23 cellular contexts compared by ENCODE assay signal in the genomic region with DNA sequence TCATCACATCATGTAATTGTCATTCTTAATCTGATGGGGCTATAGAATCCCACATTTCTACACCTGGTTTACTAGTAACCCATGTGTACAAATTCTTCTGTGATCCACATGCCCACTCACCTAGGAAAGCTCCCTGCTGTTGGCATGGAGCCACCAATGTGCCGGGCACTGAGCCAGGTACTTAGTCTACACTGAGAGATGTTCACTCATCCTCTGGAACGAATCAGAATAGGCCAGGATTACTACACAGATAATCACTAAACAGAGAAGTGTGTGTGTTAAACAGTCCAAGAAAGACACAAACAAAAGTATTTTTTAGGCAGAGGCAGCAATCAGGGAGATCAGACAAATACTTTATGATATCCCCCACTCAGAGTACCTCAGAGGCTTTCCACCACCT.
DNase-seq lines count a peak whose midpoint lies in the region; ATAC-seq and TF ChIP-seq lines count a peak whose summit lies in the region.
"Had no signal": no experiment of that assay in that cellular context is flagged by ENCODE, and none has a peak within 500 bp of the region (broad histone marks: within the 10 kb centered on the region; RNA-seq: fewer than 3 reads in every experiment).

No MANE protein-coding gene starts in this region.

- H3K9me2 ChIP-seq in OCI-LY7 (ENCODE audit: insufficient read depth, low read length), result no peaks in the 10 kb centered on the region

- H3K4me3 ChIP-seq in epithelial cell of esophagus (ENCODE audit: low read length) (no peak overlapping the region), OCI-LY7 (ENCODE audit: low read depth, low read length, poor library complexity, severe bottlenecking) (no peak overlapping the region)
- H3K4me3 ChIP-seq: ascending aorta, testis had no signal

- no peak overlapping the region for H2AFZ ChIP-seq in OCI-LY7 (ENCODE audit: low read length)

- H3K79me2 ChIP-seq in OCI-LY7 (ENCODE audit: insufficient read depth, low read depth, low read length), result no peaks in the 10 kb centered on the region

- no peaks in the 10 kb centered on the region for H4K20me1 ChIP-seq in OCI-LY7 (ENCODE audit: insufficient read depth, low read length)

- intact Hi-C loops in OCI-LY7 (cut with micrococcal nuclease; ENCODE audit: unreplicated experiment) (no loop called here), left colon (cut with DNase I, micrococcal nuclease) (no loop called here)

- H3K27ac ChIP-seq in OCI-LY7 (ENCODE audit: low read depth, low read length, poor library complexity, severe bottlenecking), result no peak overlapping the region
- H3K27ac ChIP-seq: ascending aorta, RWPE1, testis had no signal

- DNase-seq in NCI-H1417 (lab: John Stamatoyannopoulos, UW) (peak; percentile 8 to 54 (median 28)), NCI-H1417 treated with DMSO at 0.1 percent for 48 hours (lab: John Stamatoyannopoulos, UW) (no peak), COLO668 (lab: John Stamatoyannopoulos, UW; ENCODE audit: unreplicated experiment) (peak; percentile 72), NCI-H2029 treated with DMSO at 0.1 percent for 48 hours (lab: John Stamatoyannopoulos, UW) (peak; percentile 100), epithelial cell of esophagus (ENCODE audit: low read depth) (peak; percentile 57), OCI-LY7 (ENCODE audit: low spot score) (no peak), left colon (no peak), GM10266 (ENCODE audit: extremely low spot score) (no peak)
- DNase-seq: activated CD4-positive, CD25-positive, alpha-beta regulatory T cell treated with anti-CD3 and anti-CD28 coated beads, Interleukin-2, amount 50 U/mL, for 72 hours; activated naive CD4-positive, alpha-beta T cell treated with anti-CD3 and anti-CD28 coated beads, Interleukin-2, amount 50 U/mL, for 16 hours; activated T-cell treated with anti-CD3 and anti-CD28 coated beads, Interleukin-2, amount 50 U/mL, for 72 hours; Caco-2; effector CD4-positive, alpha-beta T cell; GF-D8; GOT3; KG1; MV-4-11; stimulated activated CD4-positive, alpha-beta T cell treated with anti-CD3 and anti-CD28 coated beads, Interleukin-1b, Interleukin-23, amount 100 ng/mL, for 48 hours; stimulated activated naive B cell treated with anti-CD40 and anti-IgM and Interleukin-4, amounts not matched to agents 10 μg/mL and 1 μg/mL and 100 μg/mL, for 72 hours; testis had no signal

- BruUV-seq in OCI-LY7 (replicated peaks; lab: Mats Ljungman, UMichigan), result no TSS peak

- no peaks in the 10 kb centered on the region for H3K9me3 ChIP-seq in OCI-LY7 (ENCODE audit: low read length)
- H3K9me3 ChIP-seq: ascending aorta, Caco-2, testis had no signal

- POLR2A ChIA-PET in OCI-LY7 (lab: Charles Lee), result no interaction called here

- ATAC-seq in left colon, result no peak
- ATAC-seq: activated T-cell treated with anti-CD3 and anti-CD28 coated beads, Interleukin-2, amount 50 U/mL, for 72 hours; esophagus mucosa; stimulated activated naive B cell treated with anti-CD40 and anti-IgM and Interleukin-4, amounts not matched to agents 10 μg/mL and 1 μg/mL and 100 μg/mL, for 72 hours had no signal

- no peak for TF ChIP-seq CTCF in epithelial cell of esophagus (IDR thresholded peaks at IDR 0.05; ENCODE audit: insufficient read depth, low read depth, low read length, missing control alignments)
- TF ChIP-seq CTCF in OCI-LY7 (conservative IDR thresholded peaks at IDR 0.05; ENCODE audit: low read length), result no peak
- TF ChIP-seq CTCF in GM10266 (IDR thresholded peaks at IDR 0.05; ENCODE audit: control insufficient read depth, insufficient read depth, low read depth, missing control alignments), result no peak

- CTCF ChIA-PET in OCI-LY7 (lab: Charles Lee; ENCODE audit: unreplicated experiment), result no interaction called here

- H3K4me2 ChIP-seq in OCI-LY7 (ENCODE audit: low read length), result no peak overlapping the region

- no peaks in the 10 kb centered on the region for H3K4me1 ChIP-seq in OCI-LY7 (ENCODE audit: insufficient read depth, low read length, poor library complexity, severe bottlenecking)
- H3K4me1 ChIP-seq: ascending aorta, testis had no signal

- no peaks in the 10 kb centered on the region for H3K36me3 ChIP-seq in OCI-LY7 (ENCODE audit: insufficient read depth, low read length)
- H3K36me3 ChIP-seq: ascending aorta had no signal

Comparison
In these comparisons a context has a peak if more than half of its experiments do, and no peak if none do; other contexts are left out.
1. DNase-seq: peak in NCI-H1417 (3 of 3), COLO668 (single experiment), NCI-H2029 treated with DMSO at 0.1 percent for 48 hours (single experiment) and epithelial cell of esophagus (single experiment); none in NCI-H1417 treated with DMSO at 0.1 percent for 48 hours (single experiment), OCI-LY7 (single experiment), left colon (0 of 2) and GM10266 (single experiment).